6 cellular contexts compared by ENCODE assay signal in the genomic region with DNA sequence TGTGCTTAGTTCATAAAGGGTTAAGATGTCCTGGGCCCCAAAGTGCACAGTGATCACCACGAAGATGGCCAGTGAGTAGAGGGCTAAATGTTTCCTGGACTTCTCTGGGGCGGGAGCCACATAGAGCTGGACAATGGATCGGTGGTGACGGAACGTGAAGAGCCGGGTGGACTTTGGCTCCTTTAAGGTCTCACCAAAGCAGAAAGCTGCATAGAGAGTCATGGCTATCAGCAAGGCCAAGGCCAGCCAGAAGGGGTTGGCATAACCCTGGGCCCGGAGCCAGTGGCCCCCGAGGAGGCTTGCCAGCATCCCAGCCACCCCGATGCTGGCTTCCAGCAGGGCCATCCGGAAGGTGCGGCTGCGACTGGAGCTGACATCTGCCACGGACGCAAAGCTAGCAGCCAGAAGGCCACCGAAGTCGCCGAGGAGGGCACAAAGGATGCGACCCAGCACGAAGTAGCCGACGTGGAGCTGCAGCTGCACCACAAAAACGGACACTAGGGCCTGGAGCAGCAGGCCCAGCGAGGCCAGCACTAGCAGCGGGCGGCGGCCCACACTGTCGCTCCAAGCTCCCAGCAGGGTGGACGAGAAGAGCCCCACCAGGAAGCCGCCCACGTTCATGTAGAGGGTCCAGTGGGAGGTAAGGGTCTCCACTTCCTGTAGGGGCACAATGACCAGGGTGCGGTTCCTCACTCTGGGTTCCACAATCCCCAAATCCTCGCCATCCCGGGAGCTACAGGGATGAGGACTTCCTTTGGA. TPM values are rescaled to one million over a fixed set of nuclear protein-coding genes. Genes with fewer than 3 reads are reported as not detected.
DNase-seq lines count a peak whose midpoint lies in the region; ATAC-seq and TF ChIP-seq lines count a peak whose summit lies in the region.

No MANE protein-coding gene starts in this region.

- CTCF ChIA-PET in HCT116 (lab: Charles Lee) = interaction anchor here (2.6 kb wide), 1 partner anchor 12 kb away, joined by 13 read pairs; no protein-coding TSS in a partner anchor
- CTCF ChIA-PET in MCF 10A (lab: Yijun Ruan, JAX) = interaction anchor here (0.6 to 2.4 kb wide), 5 partner anchors 11 to 153 kb away, joined by 4 to 16 read pairs (median 4); no protein-coding TSS in a partner anchor

- no peak for TF ChIP-seq POLR2A in HCT116 (IDR thresholded peaks at IDR 0.05; ENCODE audit: borderline replicate concordance, extremely low read depth, insufficient read depth, insufficient read length)

- RAD21 ChIA-PET in HCT116 (lab: Charles Lee; ENCODE audit: low non-redundant PET in 1 of 2, low total read pairs in 2 of 2, uncharacterized antibody in 2 of 2, unreplicated experiment in 2 of 2) = no interaction called here

- H3K79me2 ChIP-seq in HCT116 (ENCODE audit: insufficient read depth, low read length) (peaks cover 12% of the 10 kb centered on the region; the same call in 1 of the 2 replicates), neural progenitor cell (ENCODE audit: low read depth) (no peaks in the 10 kb centered on the region)

- H3K27ac ChIP-seq in HCT116 (ENCODE audit: low read depth, low read length) (peak overlapping the region; percentile 70; the same call in 1 of the 2 replicates), neural progenitor cell (no peak overlapping the region)

- POLR2A ChIA-PET in HCT116 (lab: Charles Lee) (interaction anchor here (1.0 to 1.1 kb wide), 2 partner anchors 11 to 70 kb away, joined by 3 to 4 read pairs; a partner anchor contains a TSS), MCF 10A (lab: Yijun Ruan, JAX) (interaction anchor here (0.6 to 5.8 kb wide), 12 partner anchors 9 to 338 kb away, joined by 3 to 57 read pairs (median 7); a partner anchor contains a TSS)

- ATAC-seq in HCT116 = no peak; the same call in 1 of the 2 replicates
- no peak for ATAC-seq in GM18870 (IDR thresholded peaks at IDR 0.05; ENCODE audit: unreplicated experiment)
- ATAC-seq in GM21717 (IDR thresholded peaks at IDR 0.05; ENCODE audit: unreplicated experiment) = no peak

- TF ChIP-seq CTCF in HCT116 (IDR thresholded peaks at IDR 0.05 in 2 of 3, conservative IDR thresholded peaks at IDR 0.05 in 1 of 3; ENCODE audit: borderline replicate concordance in 1 of 3, insufficient read depth in 1 of 3, low read depth in 2 of 3, low read length in 2 of 3) (no peak), MCF 10A (IDR thresholded peaks at IDR 0.05; ENCODE audit: unreplicated experiment) (no peak), neural progenitor cell (IDR thresholded peaks at IDR 0.05) (no peak)

- H3K4me1 Mint-ChIP-seq in MCF 10A (ENCODE audit: insufficient read depth, unreplicated experiment) (peaks cover 23% of the 10 kb centered on the region), neural progenitor cell (peaks cover 17% of the 10 kb centered on the region)

- H3K4me1 ChIP-seq in HCT116 (ENCODE audit: control insufficient read depth in 1 of 2, insufficient read depth in 2 of 2, low read length in 2 of 2) (peaks cover 4 to 26% of the 10 kb centered on the region in 2 experiments; a peak in 3 of 4 replicates), neural progenitor cell (peaks cover 21% of the 10 kb centered on the region)

- H3K9me3 Mint-ChIP-seq in MCF 10A (ENCODE audit: unreplicated experiment) (no peaks in the 10 kb centered on the region), neural progenitor cell (no peaks in the 10 kb centered on the region)

- no peak overlapping the region for H2AFZ ChIP-seq in HCT116 (ENCODE audit: low read depth, low read length, poor library complexity, severe bottlenecking)
- no peak overlapping the region for H2AFZ ChIP-seq in neural progenitor cell (replicated peaks)

- peaks cover 16 to 24% of the 10 kb centered on the region in 2 experiments; a peak in 3 of 4 replicates for H3K36me3 ChIP-seq in HCT116 (ENCODE audit: control insufficient read depth in 1 of 2, insufficient read depth in 2 of 2, low read length in 2 of 2)
- no peaks in the 10 kb centered on the region for H3K36me3 ChIP-seq in neural progenitor cell

- peaks cover 27% of the 10 kb centered on the region for H3F3A ChIP-seq in neural progenitor cell (ENCODE audit: low read depth)

- TF ChIP-seq RAD21 in HCT116 (IDR thresholded peaks at IDR 0.05; ENCODE audit: low read depth) = no peak

- H3K4me3 ChIP-seq in HCT116 (replicated peaks in 1 of 2; ENCODE audit: low read depth in 1 of 2, low read length in 2 of 2) (peak overlapping the region; percentile 73 to 89), neural progenitor cell (peak overlapping the region; percentile 63)

- H3K27me3 ChIP-seq in HCT116 (ENCODE audit: insufficient read depth, low read length) (no peaks in the 10 kb centered on the region), neural progenitor cell (peaks cover 71% of the 10 kb centered on the region)

- intact Hi-C loops in HCT116 (cut with micrococcal nuclease) = no loop called here
- intact Hi-C loops in MCF 10A (cut with micrococcal nuclease) = no loop called here

- H3K27me3 Mint-ChIP-seq in MCF 10A (ENCODE audit: insufficient read depth, unreplicated experiment) (no peaks in the 10 kb centered on the region), neural progenitor cell (ENCODE audit: insufficient read depth, low read depth) (peaks cover 15% of the 10 kb centered on the region)

- H3K9me3 ChIP-seq in HCT116 (ENCODE audit: control insufficient read depth in 1 of 2, insufficient read depth in 1 of 2, low read depth in 1 of 2, low read length in 2 of 2) = no peaks in the 10 kb centered on the region
- H3K9me3 ChIP-seq in neural progenitor cell (ENCODE audit: low read depth) = no peaks in the 10 kb centered on the region

- DNase-seq in HCT116 (ENCODE audit: low read depth, low spot score) (no peak), MCF 10A (ENCODE audit: unreplicated experiment) (no peak), neural progenitor cell (ENCODE audit: low spot score) (no peak), occipital lobe (lab: John Stamatoyannopoulos, UW) (no peak)

- H3K27ac Mint-ChIP-seq in MCF 10A (ENCODE audit: low read depth, unreplicated experiment) (no peak overlapping the region), neural progenitor cell (no peak overlapping the region)

- H3K36me3 Mint-ChIP-seq in MCF 10A (ENCODE audit: insufficient read depth, unreplicated experiment) (peaks cover 30% of the 10 kb centered on the region), neural progenitor cell (no peaks in the 10 kb centered on the region)

- no peaks in the 10 kb centered on the region for H3K9me2 ChIP-seq in HCT116 (ENCODE audit: insufficient read depth)

- no peaks in the 10 kb centered on the region for H4K20me1 ChIP-seq in HCT116 (ENCODE audit: insufficient read depth)
- no peaks in the 10 kb centered on the region for H4K20me1 ChIP-seq in neural progenitor cell (ENCODE audit: low read depth)

- peak overlapping the region; percentile 91 for H3K4me2 ChIP-seq in HCT116 (ENCODE audit: low read length)
- H3K4me2 ChIP-seq in neural progenitor cell = peak overlapping the region; percentile 94

- H3K9ac ChIP-seq in HCT116 (ENCODE audit: low read length) = peak overlapping the region; percentile 74
- no peak overlapping the region for H3K9ac ChIP-seq in neural progenitor cell

- H3K4me3 Mint-ChIP-seq in MCF 10A (ENCODE audit: unreplicated experiment) (peak overlapping the region; percentile 86), neural progenitor cell (peak overlapping the region; percentile 87)

- no TSS peak for BruUV-seq in HCT116 (replicated peaks; lab: Mats Ljungman, UMichigan)
- no TSS peak for BruUV-seq in MCF 10A (replicated peaks; lab: Mats Ljungman, UMichigan)

TF ChIP-seq in HCT116, 20 proteins besides CTCF, POLR2A, EP300 and RAD21 (continues in another document):
- TF ChIP-seq CBX3 (IDR thresholded peaks at IDR 0.05; ENCODE audit: low read depth) (no peak), EZH2 (IDR thresholded peaks at IDR 0.05) (no peak), CEBPB (IDR thresholded peaks at IDR 0.05; ENCODE audit: low read depth) (no peak), ELF1 (IDR thresholded peaks at IDR 0.05; ENCODE audit: borderline replicate concordance, low read depth) (no peak), POLR2AphosphoS5 (IDR thresholded peaks at IDR 0.05; ENCODE audit: low read depth, low read length) (no peak), SP1 (IDR thresholded peaks at IDR 0.05; ENCODE audit: low read depth) (no peak), ZNF274 (IDR thresholded peaks at IDR 0.05; ENCODE audit: low read depth, low read length) (no peak)
- TF ChIP-seq, protein P1, sequence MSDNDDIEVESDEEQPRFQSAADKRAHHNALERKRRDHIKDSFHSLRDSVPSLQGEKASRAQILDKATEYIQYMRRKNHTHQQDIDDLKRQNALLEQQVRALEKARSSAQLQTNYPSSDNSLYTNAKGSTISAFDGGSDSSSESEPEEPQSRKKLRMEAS (IDR thresholded peaks at IDR 0.05) = no peak

RNA-seq across cellular contexts. Expression of a gene that starts 1.0 kb away (rescaled TPM):
- total RNA-seq in HCT116 (2021; ENCODE audit: unreplicated experiment) = 17.8 TPM
- 7.0 and 7.1 TPM in 2 replicates for polyA plus RNA-seq in HCT116 (2012)
- total RNA-seq in MCF 10A (2022) = 18.4 and 20.1 TPM in 2 replicates
- total RNA-seq in neural progenitor cell (ENCODE audit: low replicate concordance) = 2.4 TPM in 2 replicates
- total RNA-seq in occipital lobe = 21.1 TPM

RNA-seq across cellular contexts. Expression of a gene that starts 33.5 kb away (rescaled TPM):
- 1.3 TPM for total RNA-seq in HCT116 (2021; ENCODE audit: unreplicated experiment)
- polyA plus RNA-seq in HCT116 (2012) = 1.3 and 1.7 TPM in 2 replicates
- 0.63 and 1.0 TPM in 2 replicates for total RNA-seq in MCF 10A (2022)
- 3.1 and 5.5 TPM in 2 replicates for total RNA-seq in neural progenitor cell (ENCODE audit: low replicate concordance)
- 17.8 TPM for total RNA-seq in occipital lobe

RNA-seq across cellular contexts. Expression of a gene that starts 34.9 kb away (rescaled TPM):
- 1.5 TPM for total RNA-seq in HCT116 (2021; ENCODE audit: unreplicated experiment)
- polyA plus RNA-seq in HCT116 (2012) = not detected in 2 replicates
- not detected in 2 replicates for total RNA-seq in MCF 10A (2022)
- total RNA-seq in neural progenitor cell (ENCODE audit: low replicate concordance) = 0.25 and 1.2 TPM in 2 replicates
- 0.31 TPM for total RNA-seq in occipital lobe

RNA-seq across cellular contexts. Expression of a gene that starts 40.0 kb away (rescaled TPM):
- total RNA-seq in HCT116 (2021; ENCODE audit: unreplicated experiment) (not detected), MCF 10A (2022) (not detected in 2 replicates), neural progenitor cell (ENCODE audit: low replicate concordance) (not detected in 2 replicates), occipital lobe (not detected)
- not detected in 2 replicates for polyA plus RNA-seq in HCT116 (2012)

RNA-seq across cellular contexts. Expression of a gene that starts 47.7 kb away (rescaled TPM):
- 78.0 TPM for total RNA-seq in HCT116 (2021; ENCODE audit: unreplicated experiment)
- polyA plus RNA-seq in HCT116 (2012) = 58.6 and 65.7 TPM in 2 replicates
- total RNA-seq in MCF 10A (2022) = 84.0 and 105 TPM in 2 replicates
- total RNA-seq in neural progenitor cell (ENCODE audit: low replicate concordance) = 44.6 and 65.0 TPM in 2 replicates
- 39.6 TPM for total RNA-seq in occipital lobe
